Comparison of ENCODE assay signal across 15 cellular contexts in the genomic region with DNA sequence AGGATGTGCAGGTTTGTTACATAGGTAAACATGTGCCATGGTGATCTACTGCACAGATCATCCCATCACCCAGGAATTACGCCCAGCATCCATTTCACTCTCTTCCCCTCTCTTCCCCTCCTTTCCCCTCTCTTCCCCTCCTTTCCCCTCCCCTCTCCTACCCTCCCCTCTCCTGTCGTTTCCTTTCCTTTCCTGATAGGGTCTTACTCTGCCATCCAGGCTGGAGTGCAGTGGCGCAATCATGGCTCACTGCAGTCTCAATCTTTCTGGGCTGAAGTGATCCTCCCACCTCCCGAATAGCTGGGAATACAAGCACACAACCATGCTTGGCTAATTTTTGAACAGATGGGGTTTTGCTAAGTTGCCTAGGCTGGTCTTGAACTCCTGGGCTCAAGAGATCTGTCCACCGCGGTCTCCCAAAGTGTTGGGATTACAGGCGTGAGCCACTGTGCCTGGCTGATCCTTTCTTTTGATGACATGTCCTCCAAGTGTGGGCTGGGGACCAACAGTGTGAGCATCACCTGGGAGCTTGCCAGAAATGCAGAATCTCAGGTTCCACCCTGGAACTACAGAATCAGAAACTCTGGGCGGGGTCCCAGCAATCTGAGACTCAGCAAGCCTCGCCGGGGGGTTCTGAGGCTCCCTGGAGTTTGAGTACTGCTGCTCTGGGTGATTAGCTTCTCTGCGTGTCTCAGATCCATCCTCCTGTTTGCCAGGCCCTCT. TPM values are rescaled to one million over a fixed set of nuclear protein-coding genes. Genes with fewer than 3 reads are reported as not detected.
"Had no signal": no experiment of that assay in that cellular context is flagged by ENCODE, and none has a peak within 500 bp of the region (broad histone marks: within the 10 kb centered on the region; RNA-seq: fewer than 3 reads in every experiment).

No MANE protein-coding gene starts in this region.

- H3K27ac ChIP-seq: body of pancreas had no signal

- H3K36me3 Mint-ChIP-seq: naive B cell; stimulated activated effector memory CD8-positive, alpha-beta T cell treated with anti-CD3 and anti-CD28 coated beads, Interleukin-12 subunit alpha, Interleukin-12 subunit beta, amount 100 ng/mL, for 72 hours had no signal

- H3K27ac Mint-ChIP-seq: activated B cell treated with CpG ODN at 0.5 μM for 24 hours; activated CD4-positive, alpha-beta T cell treated with anti-CD3 and anti-CD28 coated beads, Interleukin-2, amount 10 ng/mL, durations not matched to agents 24 days and 14 days; dendritic cell treated with granulocyte-macrophage colony-stimulating factor and Interleukin-4, amounts not matched to agents 40 ng/mL and 50 ng/mL, for 4 days; effector memory CD8-positive, alpha-beta T cell; stimulated activated effector memory CD8-positive, alpha-beta T cell treated with anti-CD3 and anti-CD28 coated beads, Interleukin-12 subunit alpha, Interleukin-12 subunit beta, amount 100 ng/mL, for 72 hours had no signal

- H3K4me3 ChIP-seq: body of pancreas, smooth muscle cell had no signal

- DNase-seq: activated B cell treated with CpG ODN at 0.5 μM for 24 hours; activated CD4-positive, alpha-beta T cell treated with anti-CD3 and anti-CD28 coated beads, Interleukin-2, amount 10 ng/mL, durations not matched to agents 24 days and 14 days; activated naive CD4-positive, alpha-beta T cell treated with anti-CD3 and anti-CD28 coated beads, Interleukin-2, amount 50 U/mL, for 16 hours; amniotic stem cell; body of pancreas; effector memory CD8-positive, alpha-beta T cell; erythroblast; naive B cell; right cardiac atrium; T-helper 1 cell; trophoblast cell had no signal

- H3K27me3 ChIP-seq: body of pancreas had no signal

- H3K4me1 Mint-ChIP-seq: naive B cell; stimulated activated effector memory CD8-positive, alpha-beta T cell treated with anti-CD3 and anti-CD28 coated beads, Interleukin-12 subunit alpha, Interleukin-12 subunit beta, amount 100 ng/mL, for 72 hours had no signal

- H3K9me3 ChIP-seq: body of pancreas had no signal

- ATAC-seq: body of pancreas; effector memory CD8-positive, alpha-beta T cell; right cardiac atrium; stimulated activated effector memory CD8-positive, alpha-beta T cell treated with anti-CD3 and anti-CD28 coated beads, Interleukin-12 subunit alpha, Interleukin-12 subunit beta, amount 100 ng/mL, for 72 hours had no signal

- H3K4me2 ChIP-seq: smooth muscle cell had no signal

- H3K4me3 Mint-ChIP-seq: activated B cell treated with CpG ODN at 0.5 μM for 24 hours; activated CD4-positive, alpha-beta T cell treated with anti-CD3 and anti-CD28 coated beads, Interleukin-2, amount 10 ng/mL, durations not matched to agents 24 days and 14 days; dendritic cell treated with granulocyte-macrophage colony-stimulating factor and Interleukin-4, amounts not matched to agents 40 ng/mL and 50 ng/mL, for 4 days; effector memory CD8-positive, alpha-beta T cell; naive B cell; stimulated activated effector memory CD8-positive, alpha-beta T cell treated with anti-CD3 and anti-CD28 coated beads, Interleukin-12 subunit alpha, Interleukin-12 subunit beta, amount 100 ng/mL, for 72 hours had no signal

- H3K4me1 ChIP-seq: body of pancreas had no signal

- H3K9me3 Mint-ChIP-seq: activated CD4-positive, alpha-beta T cell treated with anti-CD3 and anti-CD28 coated beads, Interleukin-2, amount 10 ng/mL, durations not matched to agents 24 days and 14 days; dendritic cell treated with granulocyte-macrophage colony-stimulating factor and Interleukin-4, amounts not matched to agents 40 ng/mL and 50 ng/mL, for 4 days; effector memory CD8-positive, alpha-beta T cell; stimulated activated effector memory CD8-positive, alpha-beta T cell treated with anti-CD3 and anti-CD28 coated beads, Interleukin-12 subunit alpha, Interleukin-12 subunit beta, amount 100 ng/mL, for 72 hours had no signal

RNA-seq across cellular contexts. Expression of a gene that starts 10.8 kb away (rescaled TPM):
- total RNA-seq: activated B cell treated with CpG ODN at 0.5 μM for 24 hours; activated CD4-positive, alpha-beta T cell treated with anti-CD3 and anti-CD28 coated beads, Interleukin-2, amount 10 ng/mL, durations not matched to agents 24 days and 14 days; right cardiac atrium; subcutaneous adipose tissue had no signal
- polyA plus RNA-seq: right cardiac atrium had no signal
